11 cellular contexts compared by ENCODE assay signal in the genomic region with DNA sequence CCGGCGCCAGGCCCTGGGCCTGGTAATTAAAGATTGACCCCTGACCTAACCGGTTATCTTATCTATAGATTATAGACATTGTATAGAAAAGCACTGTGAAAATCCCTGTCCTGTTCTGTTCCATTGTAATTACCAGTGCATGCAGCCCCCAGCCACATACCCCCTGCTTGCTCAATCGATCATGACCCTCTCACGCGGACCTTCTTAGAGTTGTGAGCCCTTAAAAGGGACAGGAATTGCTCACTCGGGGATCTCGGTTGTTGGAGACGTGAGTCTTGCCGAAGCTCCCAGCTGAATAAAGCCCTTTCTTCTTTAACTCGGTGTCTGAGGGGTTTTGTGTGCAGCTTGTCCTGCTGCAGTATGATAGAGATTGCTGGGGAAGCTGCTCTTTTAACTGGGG. TPM values are rescaled to one million over a fixed set of nuclear protein-coding genes. Genes with fewer than 3 reads are reported as not detected.
"Had no signal": no experiment of that assay in that cellular context is flagged by ENCODE, and none has a peak within 500 bp of the region (broad histone marks: within the 10 kb centered on the region; RNA-seq: fewer than 3 reads in every experiment).

No MANE protein-coding gene starts in this region.

RNA-seq across cellular contexts. Expression of a gene that starts 7.2 kb away (rescaled TPM):
- total RNA-seq: activated CD4-positive, alpha-beta memory T cell treated with anti-CD3 and anti-CD28 coated beads for 36 hours; activated CD4-positive, alpha-beta T cell treated with anti-CD3 and anti-CD28 coated beads for 36 hours; activated CD4-positive, alpha-beta T cell treated with anti-CD3 and anti-CD28 coated beads, Interleukin-2, amount 10 ng/mL, durations not matched to agents 24 days and 14 days; activated CD8-positive, alpha-beta memory T cell treated with anti-CD3 and anti-CD28 coated beads for 36 hours; activated CD8-positive, alpha-beta memory T cell treated with anti-CD3 and anti-CD28 coated beads, Interleukin-2, amount 10 ng/mL, durations not matched to agents 7 days and 5 days; activated CD8-positive, alpha-beta T cell treated with anti-CD3 and anti-CD28 coated beads, Interleukin-2, amount 10 ng/mL, durations not matched to agents 7 days and 5 days; activated naive CD4-positive, alpha-beta T cell treated with anti-CD3 and anti-CD28 coated beads for 36 hours; activated naive CD8-positive, alpha-beta T cell treated with anti-CD3 and anti-CD28 coated beads for 36 hours; activated T-helper 1 cell treated with anti-CD3 and anti-CD28 coated beads, Interleukin-12 subunit alpha, Interleukin-12 subunit beta, Interleukin-2, Interleukin-4 antibody, amounts not matched to agents 30 ng/mL and 10 ng/mL and 1 ng/mL, durations not matched to agents 14 hours and 24 hours and 36 hours; activated T-helper 2 cell treated with anti-CD3 and anti-CD28 coated beads, Interferon-gamma antibody, Interleukin-2, Interleukin-4, amounts not matched to agents 10 μg/mL and 5 μg/mL and 100 μg/mL, durations not matched to agents 14 hours and 24 hours and 36 hours; dermis microvascular lymphatic vessel endothelial cell had no signal
